In the genomic region with DNA sequence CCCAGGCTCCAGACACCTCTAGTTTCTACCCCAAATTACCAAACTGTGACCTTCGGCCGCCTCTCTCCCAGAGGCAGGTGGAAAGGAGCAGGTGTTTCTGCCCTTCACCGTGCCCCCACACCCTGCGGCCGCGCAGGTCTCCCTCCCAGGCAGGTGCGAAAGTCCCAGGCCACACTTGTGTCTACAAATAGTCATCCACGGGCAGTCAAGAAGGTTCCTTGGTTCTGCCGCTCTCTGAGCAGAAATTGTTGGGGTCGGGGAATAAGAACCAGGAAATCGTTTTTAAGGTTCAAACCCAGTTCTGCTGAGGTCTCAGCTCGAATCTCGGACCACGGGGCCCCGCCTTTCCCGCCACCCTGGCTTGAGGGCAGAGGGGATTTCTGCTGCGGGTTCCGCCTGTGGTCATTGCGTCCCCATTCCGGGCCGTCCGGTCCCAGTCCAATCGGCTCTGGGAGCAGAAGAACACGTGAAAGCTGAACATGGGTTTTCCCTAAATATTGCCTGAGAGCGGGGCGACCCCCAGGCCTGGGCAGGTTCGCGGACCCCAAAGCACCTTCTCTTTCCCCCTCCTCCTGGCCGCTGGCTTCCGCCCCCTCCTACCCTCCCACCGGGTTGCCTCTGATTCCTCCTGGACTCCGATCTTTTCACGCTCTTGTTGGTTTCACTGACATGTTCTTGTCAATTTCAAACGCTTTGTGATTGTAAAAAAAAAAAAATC, we compare ENCODE assay signal across 8 cellular contexts. TPM values are rescaled to one million over a fixed set of nuclear protein-coding genes. Genes with fewer than 3 reads are reported as not detected.
DNase-seq lines count a peak whose midpoint lies in the region; ATAC-seq and TF ChIP-seq lines count a peak whose summit lies in the region.

No MANE protein-coding gene starts in this region.

- no peak for TF ChIP-seq RAD21 in Ishikawa (IDR thresholded peaks at IDR 0.05; ENCODE audit: low read depth)

- H3K4me3 ChIP-seq in right cardiac atrium (ENCODE audit: low read length): peak overlapping the region; percentile 35
- H3K4me3 ChIP-seq in sigmoid colon: peak overlapping the region; percentile 54 to 88 (median 81)

- POLR2A ChIA-PET in GM10248 (lab: Yijun Ruan, JAX): interaction anchor here (1.1 to 2.3 kb wide), 8 partner anchors 10 to 132 kb away, joined by 3 to 34 read pairs (median 10); no protein-coding TSS in a partner anchor

- H3K4me1 ChIP-seq in right cardiac atrium (ENCODE audit: control insufficient read depth, insufficient read depth, low read length) (peaks cover 6% of the 10 kb centered on the region), sigmoid colon (peaks cover 0 to 54% (median 38%) of the 10 kb centered on the region in 4 donors)

- intact Hi-C loops in right cardiac atrium (cut with DNase I): loop anchor here in 1 of 4 donors (10.0 kb wide), 2 partner anchors 53 to 133 kb away; no protein-coding TSS in a partner anchor
- intact Hi-C loops in sigmoid colon (cut with DNase I): loop anchor here (1.0 to 5.0 kb wide), 3 partner anchors 48 to 570 kb away; partner anchors contain the start of genes DTL, INTS7 and PPP2R5A

- CTCF ChIA-PET in GM10248 (lab: Yijun Ruan, JAX): interaction anchor here (1.0 to 1.4 kb wide), 5 partner anchors 8 to 151 kb away, joined by 3 to 8 read pairs (median 6); no protein-coding TSS in a partner anchor

- no peak for TF ChIP-seq POLR2A in sigmoid colon (IDR thresholded peaks at IDR 0.05)

- ATAC-seq in right cardiac atrium: no peak

- no peaks in the 10 kb centered on the region for H3K9me3 ChIP-seq in right cardiac atrium (ENCODE audit: control insufficient read depth, low read length)
- no peaks in the 10 kb centered on the region for H3K9me3 ChIP-seq in sigmoid colon

- TF ChIP-seq EP300 in Ishikawa (IDR thresholded peaks at IDR 0.05; ENCODE audit: borderline replicate concordance) (no peak), sigmoid colon (IDR thresholded peaks at IDR 0.05) (no peak)

- H3K27ac ChIP-seq in right cardiac atrium (ENCODE audit: low read length) (no peak overlapping the region), sigmoid colon (peak overlapping the region; percentile 76 to 99 (median 99))

- no peaks in the 10 kb centered on the region for H3K36me3 ChIP-seq in sigmoid colon

- under 1% methylated on average over 34 of the region's 34 CpGs for WGBS in right cardiac atrium
- 0 to 1% methylated on average over 34 of the region's 34 CpGs for WGBS in sigmoid colon, 2 donors

- DNase-seq in GM10248 (ENCODE audit: extremely low spot score) (peak; percentile 45), activated gamma-delta T cell treated with Interleukin-2 at 50 U/mL for 16 hours (peak; percentile 10), right cardiac atrium (peak; percentile 44 to 71 (median 60)), sigmoid colon (peak; percentile 72), NOMO-1 treated with dmso at 0.1 percent for 144 hours (lab: John Stamatoyannopoulos, UW; ENCODE audit: unreplicated experiment) (no peak), NCI-H446 (lab: John Stamatoyannopoulos, UW) (no peak), GM19240 (ENCODE audit: insufficient read length, low spot score) (no peak)

- H3K27me3 ChIP-seq in right cardiac atrium (ENCODE audit: control insufficient read depth, insufficient read depth) (no peaks in the 10 kb centered on the region), sigmoid colon (peaks cover 12 to 39% (median 34%) of the 10 kb centered on the region in 3 donors)

- TF ChIP-seq CTCF in GM10248 (IDR thresholded peaks at IDR 0.05; ENCODE audit: control extremely low read depth, extremely low read depth, low read depth, missing control alignments) (no peak), sigmoid colon (IDR thresholded peaks at IDR 0.05) (no peak)

TF ChIP-seq in Ishikawa, 13 proteins besides CTCF, POLR2A, EP300 and RAD21:
- TF ChIP-seq CREB1 (IDR thresholded peaks at IDR 0.05; ENCODE audit: low read depth) (no peak), TCF12 (IDR thresholded peaks at IDR 0.05; ENCODE audit: low read depth) (0 out of 2 replicates have a peak, but pooled peaks have one; percentile 12)

RNA-seq across cellular contexts. Expression of gene ATF3, which starts 1.2 kb away (rescaled TPM):
- total RNA-seq in right cardiac atrium (10 to 100 TPM in 1 of 4 donors, 1 to 10 TPM in 3; 6.9 to 24.4 (median 7.9) TPM), sigmoid colon (10 to 100 TPM in 2 of 4 donors, 1 to 10 TPM in 2; 3.2 to 32.0 (median 11.8) TPM)
- polyA plus RNA-seq in right cardiac atrium (195 TPM), sigmoid colon (100 to 1,000 TPM in 1 of 3 donors, 10 to 100 TPM in 2; 29.4 to 162 (median 37.8) TPM)

Comparison
In these comparisons a context has a peak if more than half of its experiments do, and no peak if none do; other contexts are left out.
1. DNase-seq: peak in GM10248 (single experiment), activated gamma-delta T cell treated with Interleukin-2 at 50 U/mL for 16 hours (single experiment), right cardiac atrium (3 of 3) and sigmoid colon (single experiment); none in NOMO-1 treated with dmso at 0.1 percent for 144 hours (single experiment), NCI-H446 (0 of 2) and GM19240 (single experiment).